Comparison of ENCODE assay signal across 8 cellular contexts in the genomic region with DNA sequence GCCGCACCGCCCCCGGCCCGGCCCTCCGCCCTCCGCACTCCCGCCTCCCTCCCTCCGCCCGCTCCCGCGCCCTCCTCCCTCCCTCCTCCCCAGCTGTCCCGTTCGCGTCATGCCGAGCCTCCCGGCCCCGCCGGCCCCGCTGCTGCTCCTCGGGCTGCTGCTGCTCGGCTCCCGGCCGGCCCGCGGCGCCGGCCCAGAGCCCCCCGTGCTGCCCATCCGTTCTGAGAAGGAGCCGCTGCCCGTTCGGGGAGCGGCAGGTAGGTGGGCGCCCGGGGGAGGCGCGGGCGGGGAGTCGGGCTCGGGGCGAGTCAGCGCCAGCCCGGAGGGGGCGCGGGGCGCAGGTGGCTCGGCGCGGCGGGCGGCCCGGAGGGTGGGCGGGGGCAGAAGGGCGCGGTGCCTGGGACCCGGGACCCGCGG. TPM values are rescaled to one million over a fixed set of nuclear protein-coding genes. Genes with fewer than 3 reads are reported as not detected.
DNase-seq lines count a peak whose midpoint lies in the region; ATAC-seq and TF ChIP-seq lines count a peak whose summit lies in the region.

No MANE protein-coding gene starts in this region.

- TF ChIP-seq CTCF in BE2C (IDR thresholded peaks at IDR 0.05; ENCODE audit: low read depth, low read length): no peak

- H3K27me3 Mint-ChIP-seq in activated naive CD8-positive, alpha-beta T cell treated with anti-CD3 and anti-CD28 coated beads for 36 hours: peaks cover 68% of the 10 kb centered on the region

- no peaks in the 10 kb centered on the region for H3K36me3 Mint-ChIP-seq in activated naive CD8-positive, alpha-beta T cell treated with anti-CD3 and anti-CD28 coated beads for 36 hours

- peaks cover 10% of the 10 kb centered on the region for H3K4me1 ChIP-seq in BE2C

- no peak overlapping the region for H3K4me3 ChIP-seq in BE2C (ENCODE audit: low read depth, low read length)

- intact Hi-C loops in left cardiac atrium (cut with DNase I) (loop anchor here in 1 of 2 donors (10.0 kb wide), 1 partner anchor 405 kb away; no protein-coding TSS in a partner anchor), posterior vena cava (cut with DNase I) (no loop called here)

- H3K4me3 Mint-ChIP-seq in activated naive CD8-positive, alpha-beta T cell treated with anti-CD3 and anti-CD28 coated beads for 36 hours: no peak overlapping the region

- H3K9me3 Mint-ChIP-seq in activated naive CD8-positive, alpha-beta T cell treated with anti-CD3 and anti-CD28 coated beads for 36 hours: no peaks in the 10 kb centered on the region

- peaks cover 4% of the 10 kb centered on the region for H3K4me1 Mint-ChIP-seq in activated naive CD8-positive, alpha-beta T cell treated with anti-CD3 and anti-CD28 coated beads for 36 hours

- no peaks in the 10 kb centered on the region for H3K36me3 ChIP-seq in BE2C

- H3K9me3 ChIP-seq in BE2C: no peaks in the 10 kb centered on the region

- H3K27me3 ChIP-seq in BE2C: peaks cover 65% of the 10 kb centered on the region

- DNase-seq in BE2C: peak; percentile 45
- DNase-seq in HuH-7 (ENCODE audit: low spot score): peak; percentile 82
- DNase-seq in activated naive CD8-positive, alpha-beta T cell treated with anti-CD3 and anti-CD28 coated beads for 36 hours: peak; percentile 38
- peak; percentile 75 for DNase-seq in left cardiac atrium
- DNase-seq in posterior vena cava (ENCODE audit: low spot score): peak; percentile 91
- no peak for DNase-seq in activated gamma-delta T cell treated with Interleukin-2 at 50 U/mL for 16 hours
- no peak for DNase-seq in inferior parietal cortex (ENCODE audit: extremely low spot score)

- ATAC-seq in left cardiac atrium (peak; percentile 45 to 51), HG03565 (IDR thresholded peaks at IDR 0.05; ENCODE audit: unreplicated experiment) (no peak)

- H3K27ac Mint-ChIP-seq in activated naive CD8-positive, alpha-beta T cell treated with anti-CD3 and anti-CD28 coated beads for 36 hours: no peak overlapping the region

RNA-seq across cellular contexts. Expression of gene CHRD, which starts 0.4 kb away (rescaled TPM):
- not detected for polyA plus RNA-seq in BE2C (2012; ENCODE audit: insufficient read depth, insufficient read length, low read depth)
- total RNA-seq in activated naive CD8-positive, alpha-beta T cell treated with anti-CD3 and anti-CD28 coated beads for 36 hours: not detected
- 10 to 100 TPM in 1 of 2 donors, 1 to 10 TPM in 1; 7.2 to 12.2 TPM for total RNA-seq in left cardiac atrium
- total RNA-seq in posterior vena cava: 10 to 100 TPM; 18.6 to 32.6 TPM

RNA-seq across cellular contexts. Expression of gene THPO, which starts 2.2 kb away (rescaled TPM):
- polyA plus RNA-seq in BE2C (2012; ENCODE audit: insufficient read depth, insufficient read length, low read depth): not detected
- total RNA-seq in activated naive CD8-positive, alpha-beta T cell treated with anti-CD3 and anti-CD28 coated beads for 36 hours: not detected
- under 1 TPM; 0.50 to 0.58 TPM for total RNA-seq in left cardiac atrium
- 1 to 10 TPM in 1 of 2 donors, under 1 TPM in 1; 0.71 to 1.1 TPM for total RNA-seq in posterior vena cava

RNA-seq across cellular contexts. Expression of gene POLR2H, which starts 18.7 kb away (rescaled TPM):
- polyA plus RNA-seq in BE2C (2012; ENCODE audit: insufficient read depth, insufficient read length, low read depth): 242 TPM
- 100 to 1,000 TPM; 175 to 177 TPM for total RNA-seq in activated naive CD8-positive, alpha-beta T cell treated with anti-CD3 and anti-CD28 coated beads for 36 hours
- total RNA-seq in left cardiac atrium (10 to 100 TPM; 26.8 to 34.4 TPM), posterior vena cava (10 to 100 TPM; 39.1 to 42.7 TPM)

RNA-seq across cellular contexts. Expression of gene CLCN2, which starts 18.8 kb away (rescaled TPM):
- polyA plus RNA-seq in BE2C (2012; ENCODE audit: insufficient read depth, insufficient read length, low read depth): 12.2 TPM
- 1 to 10 TPM; 5.0 to 6.8 TPM for total RNA-seq in activated naive CD8-positive, alpha-beta T cell treated with anti-CD3 and anti-CD28 coated beads for 36 hours
- 1 to 10 TPM; 2.3 to 2.6 TPM for total RNA-seq in left cardiac atrium
- total RNA-seq in posterior vena cava: 1 to 10 TPM; 3.7 to 4.0 TPM

RNA-seq across cellular contexts. Expression of gene FAM131A, which starts 42.8 kb away (rescaled TPM):
- 36.2 TPM for polyA plus RNA-seq in BE2C (2012; ENCODE audit: insufficient read depth, insufficient read length, low read depth)
- total RNA-seq in activated naive CD8-positive, alpha-beta T cell treated with anti-CD3 and anti-CD28 coated beads for 36 hours: 1 to 10 TPM; 2.1 to 3.4 TPM
- 10 to 100 TPM; 21.0 to 31.1 TPM for total RNA-seq in left cardiac atrium
- 10 to 100 TPM; 30.4 to 37.4 TPM for total RNA-seq in posterior vena cava

Comparison
In these comparisons a context has a peak if more than half of its experiments do, and no peak if none do; other contexts are left out.
1. DNase-seq: peak in BE2C (single experiment), HuH-7 (single experiment), activated naive CD8-positive, alpha-beta T cell treated with anti-CD3 and anti-CD28 coated beads for 36 hours (single experiment), left cardiac atrium (single experiment) and posterior vena cava (single experiment); none in activated gamma-delta T cell treated with Interleukin-2 at 50 U/mL for 16 hours (single experiment) and inferior parietal cortex (single experiment).
2. RNA of gene CHRD, which starts 0.4 kb away (total RNA-seq): 18.6 to 32.6 TPM in posterior vena cava and 7.2 to 12.2 TPM in left cardiac atrium; not detected in activated naive CD8-positive, alpha-beta T cell treated with anti-CD3 and anti-CD28 coated beads for 36 hours; every median in the first group is over 4 times any median in the second.
3. RNA of gene POLR2H, which starts 18.7 kb away (total RNA-seq): 175 to 177 TPM in activated naive CD8-positive, alpha-beta T cell treated with anti-CD3 and anti-CD28 coated beads for 36 hours; 39.1 to 42.7 TPM in posterior vena cava and 26.8 to 34.4 TPM in left cardiac atrium; every median in the first group is over 4 times any median in the second.